Comparison of ENCODE assay signal across 7 cellular contexts in genomic region chr12:76820888-76821482, GRCh38. TPM values are rescaled to one million over a fixed set of nuclear protein-coding genes. Genes with fewer than 3 reads are reported as not detected.
DNase-seq lines count a peak whose midpoint lies in the region; ATAC-seq, FAIRE-seq and TF ChIP-seq lines count a peak whose summit lies in the region.

No MANE protein-coding gene starts in this region.

- H3K36me3 ChIP-seq in right lobe of liver (no peaks in the 10 kb centered on the region), upper lobe of left lung (peaks cover 0 to 24% (median 5%) of the 10 kb centered on the region in 4 donors)

- H3K4me1 ChIP-seq in right lobe of liver (no peaks in the 10 kb centered on the region), upper lobe of left lung (no peaks in the 10 kb centered on the region)

- FAIRE-seq in G401.6 (lab: Jason Lieb, UNC): peak; percentile 89

- TF ChIP-seq POLR2A in right lobe of liver (IDR thresholded peaks at IDR 0.05) (no peak), upper lobe of left lung (IDR thresholded peaks at IDR 0.05) (no peak)

- peaks cover 9% of the 10 kb centered on the region for H3K4me1 Mint-ChIP-seq in brain

- TF ChIP-seq EP300 in upper lobe of left lung (IDR thresholded peaks at IDR 0.05): no peak

- no peak overlapping the region for H3K4me3 Mint-ChIP-seq in brain

- H3K9me3 ChIP-seq in right lobe of liver: no peaks in the 10 kb centered on the region
- H3K9me3 ChIP-seq in upper lobe of left lung: no peaks in the 10 kb centered on the region

- H3K27ac Mint-ChIP-seq in brain: no peak overlapping the region

- 12% methylated on average over 2 of the region's 2 CpGs for WGBS in right lobe of liver (ENCODE audit: insufficient coverage, low coverage, low lambda C conversion rate, missing lambda C conversion rate)
- WGBS in upper lobe of left lung, 2 donors: 48 to 54% methylated on average over 2 of the region's 2 CpGs

- H3K27me3 Mint-ChIP-seq in brain: no peaks in the 10 kb centered on the region

- intact Hi-C loops in right lobe of liver (cut with DNase I): no loop called here

- no peak overlapping the region for H3K4me3 ChIP-seq in LNCaP clone FGC (ENCODE audit: low read depth, low read length)
- H3K4me3 ChIP-seq in right lobe of liver: no peak overlapping the region
- no peak overlapping the region for H3K4me3 ChIP-seq in upper lobe of left lung

- peak; percentile 74 for TF ChIP-seq CTCF in LNCaP clone FGC (IDR thresholded peaks at IDR 0.05; ENCODE audit: control insufficient read depth, extremely low read depth, insufficient read depth)
- peak; percentile 38 to 61 for TF ChIP-seq CTCF in brain (conservative IDR thresholded peaks at IDR 0.05)
- peak in 3 of 4 donors; percentile 57 to 61 (median 59) for TF ChIP-seq CTCF in right lobe of liver (IDR thresholded peaks at IDR 0.05)
- TF ChIP-seq CTCF in upper lobe of left lung (IDR thresholded peaks at IDR 0.05): peak in 2 of 6 experiments; percentile 21 to 39

- DNase-seq in LNCaP clone FGC (ENCODE audit: low read depth) (no peak), right lobe of liver (no peak), upper lobe of left lung (no peak)
- no peak for DNase-seq in stimulated activated CD4-positive, alpha-beta T cell treated with anti-CD3 and anti-CD28 coated beads, Interleukin-2, amount 100 ng/mL, for 48 hours

- no peaks in the 10 kb centered on the region for H3K9me3 Mint-ChIP-seq in brain

- no peak overlapping the region for H3K27ac ChIP-seq in right lobe of liver
- no peak overlapping the region for H3K27ac ChIP-seq in upper lobe of left lung

- ATAC-seq in right lobe of liver (peak; percentile 68 to 82 (median 79)), GM21367 (IDR thresholded peaks at IDR 0.05; ENCODE audit: unreplicated experiment) (no peak), upper lobe of left lung (ENCODE audit: low FRiP score in 2 of 2) (no peak)

- peaks cover 41% of the 10 kb centered on the region for H3K36me3 Mint-ChIP-seq in brain

- H3K27me3 ChIP-seq in right lobe of liver (no peaks in the 10 kb centered on the region), upper lobe of left lung (no peaks in the 10 kb centered on the region)

RNA-seq across cellular contexts. Expression of gene ZDHHC17, which starts 57.1 kb away (rescaled TPM):
- polyA plus RNA-seq in brain (ENCODE audit: insufficient read depth, low read depth, low replicate concordance): 6.0 TPM
- total RNA-seq in right lobe of liver: 10 to 100 TPM in 3 of 6 experiments, 1 to 10 TPM in 3; 7.7 to 12.2 (median 9.5) TPM
- 100 to 1,000 TPM in 1 of 6 donors, 10 to 100 TPM in 5; 13.0 to 107 (median 30.0) TPM for total RNA-seq in upper lobe of left lung

RNA-seq across cellular contexts. Expression of gene CSRP2, which starts 57.8 kb away (rescaled TPM):
- 39.6 TPM for polyA plus RNA-seq in brain (ENCODE audit: insufficient read depth, low read depth, low replicate concordance)
- total RNA-seq in right lobe of liver: 10 to 100 TPM; 13.4 to 35.1 (median 22.4) TPM
- 10 to 100 TPM in 5 of 6 donors, 1 to 10 TPM in 1; 9.9 to 26.3 (median 22.2) TPM for total RNA-seq in upper lobe of left lung

Comparison
In these comparisons a context has a peak if more than half of its experiments do, and no peak if none do; other contexts are left out.
1. ATAC-seq: peak in right lobe of liver (4 of 4); none in GM21367 (single experiment) and upper lobe of left lung (0 of 2).